In the genomic region with DNA sequence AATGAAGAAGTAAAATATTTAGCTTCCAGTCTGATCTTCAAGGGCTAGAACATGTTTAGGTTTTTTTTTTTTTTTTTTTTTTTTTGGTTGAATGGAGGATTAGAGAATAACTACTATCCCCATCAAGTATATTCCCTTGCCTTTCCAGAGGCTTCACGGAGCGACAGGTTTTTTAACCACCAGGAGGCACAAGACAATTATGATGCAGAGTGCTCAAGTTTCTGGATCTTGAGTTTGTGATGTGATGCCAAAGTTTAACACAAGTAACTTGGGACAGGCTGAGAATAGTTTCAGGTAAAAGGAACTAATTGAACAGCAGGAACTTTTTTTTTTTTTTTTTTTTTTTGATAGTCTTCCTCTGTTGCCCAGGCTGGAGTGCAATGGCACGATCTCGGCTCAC, we compare ENCODE assay signal across 10 cellular contexts. TPM values are rescaled to one million over a fixed set of nuclear protein-coding genes. Genes with fewer than 3 reads are reported as not detected.
A peak's percentile ranks its signal among the peaks of the same experiment; 100 is the strongest.
DNase-seq lines count a peak whose midpoint lies in the region; ATAC-seq and TF ChIP-seq lines count a peak whose summit lies in the region.
"Had no signal": no experiment of that assay in that cellular context is flagged by ENCODE, and none has a peak within 500 bp of the region (broad histone marks: within the 10 kb centered on the region; RNA-seq: fewer than 3 reads in every experiment).

No MANE protein-coding gene starts in this region.

- 0 out of 3 replicates have a peak, but pooled peaks have one; percentile 5 for TF ChIP-seq CTCF in GM12872 (IDR thresholded peaks at IDR 0.05; ENCODE audit: insufficient read depth, low read depth, low read length)
- no peak for TF ChIP-seq CTCF in NB4 (IDR thresholded peaks at IDR 0.05; ENCODE audit: low read depth, low read length)
- TF ChIP-seq CTCF in progenitor cell of endocrine pancreas (IDR thresholded peaks at IDR 0.05; ENCODE audit: unreplicated experiment) = peak; percentile 27

- no peak for TF ChIP-seq POLR2A in NB4 (IDR thresholded peaks at IDR 0.05; ENCODE audit: extremely low read depth, insufficient read length)

- H3K4me3 Mint-ChIP-seq in progenitor cell of endocrine pancreas (ENCODE audit: low read depth) = no peak overlapping the region
- H3K4me3 Mint-ChIP-seq: T-helper 1 cell treated with Interleukin-12 subunit alpha and Interleukin-12 subunit beta and Interleukin-4 antibody, amounts not matched to agents 30 μg/mL and 1 μg/mL, for 36 hours had no signal

- no peak for ATAC-seq in HG03039 (IDR thresholded peaks at IDR 0.05; ENCODE audit: unreplicated experiment)

- peak overlapping the region; percentile 40 for H3K27ac Mint-ChIP-seq in progenitor cell of endocrine pancreas
- H3K27ac Mint-ChIP-seq: T-helper 1 cell treated with Interleukin-12 subunit alpha and Interleukin-12 subunit beta and Interleukin-4 antibody, amounts not matched to agents 30 μg/mL and 1 μg/mL, for 36 hours had no signal

- H3K9me3 Mint-ChIP-seq in progenitor cell of endocrine pancreas (ENCODE audit: low read depth) = no peaks in the 10 kb centered on the region
- H3K9me3 Mint-ChIP-seq: T-helper 1 cell treated with Interleukin-12 subunit alpha and Interleukin-12 subunit beta and Interleukin-4 antibody, amounts not matched to agents 30 μg/mL and 1 μg/mL, for 36 hours had no signal

- no peak overlapping the region for H3K4me3 ChIP-seq in NB4 (ENCODE audit: low read depth, low read length)
- H3K4me3 ChIP-seq: MG63 had no signal

- no peaks in the 10 kb centered on the region for H3K27me3 Mint-ChIP-seq in progenitor cell of endocrine pancreas

- H3K36me3 Mint-ChIP-seq in progenitor cell of endocrine pancreas (ENCODE audit: insufficient read depth) = peaks cover 15% of the 10 kb centered on the region

- H3K27ac ChIP-seq in epithelial cell of prostate = peak overlapping the region; percentile 2

- DNase-seq in NB4 (ENCODE audit: low read depth) (peak; percentile 12), epithelial cell of prostate (ENCODE audit: low read depth, low spot score) (no peak), progenitor cell of endocrine pancreas (ENCODE audit: low spot score, unreplicated experiment) (no peak), middle frontal gyrus (ENCODE audit: extremely low spot score, low spot score) (no peak), MV-4-11 (lab: John Stamatoyannopoulos, UW) (no peak)
- DNase-seq: MG63, NCI-H748 treated with DMSO at 0.1 percent for 48 hours had no signal

- peaks cover 23% of the 10 kb centered on the region for H3K4me1 Mint-ChIP-seq in progenitor cell of endocrine pancreas (ENCODE audit: low read depth)

RNA-seq across cellular contexts. Expression of a gene that starts 30.3 kb away (rescaled TPM):
- 300 and 322 TPM in 2 replicates for total RNA-seq in progenitor cell of endocrine pancreas
